Comparison of ENCODE assay signal across 8 cellular contexts in the genomic region with DNA sequence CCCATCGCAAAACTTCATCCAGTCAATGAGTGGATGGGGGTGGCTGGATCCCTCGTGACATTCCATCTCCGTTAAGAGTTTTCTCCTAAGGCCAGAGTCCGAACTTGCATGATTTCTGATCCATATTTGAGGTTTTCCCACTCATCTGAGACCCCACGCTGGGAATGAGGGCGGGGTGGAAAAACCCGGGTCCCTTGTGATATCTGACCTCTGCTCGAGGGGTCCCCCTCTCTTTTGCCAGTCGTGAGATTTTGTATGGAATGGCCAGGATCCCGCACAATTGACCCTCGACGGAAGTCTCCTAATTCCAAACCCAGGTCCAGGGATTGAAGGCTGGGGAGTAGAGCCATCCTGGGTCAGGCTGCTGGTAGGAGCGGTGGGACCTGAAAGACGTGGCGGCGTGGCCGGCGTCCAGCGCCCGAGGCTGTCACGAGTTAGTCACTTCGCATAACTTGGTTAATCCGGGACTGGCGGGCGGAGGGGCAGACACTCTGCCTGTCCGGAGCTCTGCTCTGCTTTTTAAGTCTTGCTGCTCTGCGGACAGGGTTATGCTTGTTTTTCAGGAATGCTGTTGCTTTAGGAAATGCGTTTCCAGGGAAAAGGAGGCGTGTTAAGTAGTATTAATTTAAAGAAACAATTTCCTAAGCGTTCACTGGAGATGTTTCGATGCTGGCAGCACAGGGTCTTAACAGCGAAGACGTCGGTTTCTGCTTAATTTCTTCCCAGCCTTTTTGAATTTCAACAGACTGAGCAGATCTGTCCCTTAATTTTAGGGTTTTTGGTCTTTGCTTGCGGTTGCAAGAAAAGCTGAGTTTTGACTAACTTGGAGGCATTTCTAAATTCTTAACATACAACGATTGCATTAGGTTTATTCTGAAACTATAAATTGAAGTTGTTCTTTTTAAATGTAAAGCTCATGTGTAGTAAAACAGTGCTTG. TPM values are rescaled to one million over a fixed set of nuclear protein-coding genes. Genes with fewer than 3 reads are reported as not detected.
DNase-seq lines count a peak whose midpoint lies in the region; ATAC-seq lines count a peak whose summit lies in the region.

No MANE protein-coding gene starts in this region.

- intact Hi-C loops in CD4-positive, alpha-beta memory T cell (cut with micrococcal nuclease): no loop called here

- peaks cover 38 to 63% (median 50%) of the 10 kb centered on the region in 4 donors for H3K4me1 Mint-ChIP-seq in CD4-positive, alpha-beta memory T cell
- peaks cover 50% of the 10 kb centered on the region for H3K4me1 Mint-ChIP-seq in stimulated activated effector memory CD8-positive, alpha-beta T cell treated with anti-CD3 and anti-CD28 coated beads, Interleukin-12 subunit alpha, Interleukin-12 subunit beta, amount 100 ng/mL, for 72 hours

- H3K27ac ChIP-seq in CD4-positive, alpha-beta memory T cell (ENCODE audit: low read depth, low read length): peak overlapping the region; percentile 94
- peak overlapping the region; percentile 87 for H3K27ac ChIP-seq in epithelial cell of prostate

- no peaks in the 10 kb centered on the region for H3K36me3 ChIP-seq in CD4-positive, alpha-beta memory T cell (ENCODE audit: insufficient read depth, low read length)

- no peaks in the 10 kb centered on the region for H3K27me3 Mint-ChIP-seq in CD4-positive, alpha-beta memory T cell

- DNase-seq in CD4-positive, alpha-beta memory T cell: peak in 3 of 5 donors; percentile 13 to 51 (median 18)
- DNase-seq in NAMALWA (ENCODE audit: low spot score) (peak; percentile 26), epithelial cell of prostate (ENCODE audit: low read depth, low spot score) (peak; percentile 49), midbrain (lab: John Stamatoyannopoulos, UW) (peak; percentile 51), NCI-H1436 (lab: John Stamatoyannopoulos, UW) (no peak)
- DNase-seq in activated CD8-positive, alpha-beta memory T cell treated with anti-CD3 and anti-CD28 coated beads, Interleukin-2, amount 50 U/mL, for 48 hours: peak; percentile 80
- peak; percentile 15 to 74 for DNase-seq in stimulated activated effector memory CD8-positive, alpha-beta T cell treated with anti-CD3 and anti-CD28 coated beads, Interleukin-12 subunit alpha, Interleukin-12 subunit beta, amount 100 ng/mL, for 72 hours (ENCODE audit: low spot score in 2 of 2)

- no peaks in the 10 kb centered on the region for H3K27me3 ChIP-seq in CD4-positive, alpha-beta memory T cell (ENCODE audit: insufficient read depth, low read length)

- H3K9me3 Mint-ChIP-seq in CD4-positive, alpha-beta memory T cell: no peaks in the 10 kb centered on the region
- no peaks in the 10 kb centered on the region for H3K9me3 Mint-ChIP-seq in stimulated activated effector memory CD8-positive, alpha-beta T cell treated with anti-CD3 and anti-CD28 coated beads, Interleukin-12 subunit alpha, Interleukin-12 subunit beta, amount 100 ng/mL, for 72 hours

- H3K4me3 ChIP-seq in CD4-positive, alpha-beta memory T cell (ENCODE audit: low read length in 2 of 2): peak overlapping the region; percentile 72 to 92

- H3K4me1 ChIP-seq in CD4-positive, alpha-beta memory T cell (ENCODE audit: insufficient read depth, low read length): peaks cover 64% of the 10 kb centered on the region

- H3K27ac Mint-ChIP-seq in CD4-positive, alpha-beta memory T cell: peak overlapping the region; percentile 95 to 99 (median 98)
- H3K27ac Mint-ChIP-seq in stimulated activated effector memory CD8-positive, alpha-beta T cell treated with anti-CD3 and anti-CD28 coated beads, Interleukin-12 subunit alpha, Interleukin-12 subunit beta, amount 100 ng/mL, for 72 hours: peak overlapping the region; percentile 99

- peak; percentile 35 for ATAC-seq in GM21515 (IDR thresholded peaks at IDR 0.05; ENCODE audit: unreplicated experiment)
- ATAC-seq in stimulated activated effector memory CD8-positive, alpha-beta T cell treated with anti-CD3 and anti-CD28 coated beads, Interleukin-12 subunit alpha, Interleukin-12 subunit beta, amount 100 ng/mL, for 72 hours: peak; percentile 52

- CTCF ChIA-PET in CD4-positive, alpha-beta memory T cell (lab: Charles Lee; ENCODE audit: partially characterized antibody): interaction anchor here (1.5 kb wide), 1 partner anchor 11 kb away, joined by 3 read pairs; no protein-coding TSS in a partner anchor

- peaks cover 0 to 23% of the 10 kb centered on the region in 2 donors for H3K36me3 Mint-ChIP-seq in CD4-positive, alpha-beta memory T cell
- H3K36me3 Mint-ChIP-seq in stimulated activated effector memory CD8-positive, alpha-beta T cell treated with anti-CD3 and anti-CD28 coated beads, Interleukin-12 subunit alpha, Interleukin-12 subunit beta, amount 100 ng/mL, for 72 hours: peaks cover 23% of the 10 kb centered on the region

- H3K4me3 Mint-ChIP-seq in CD4-positive, alpha-beta memory T cell: peak overlapping the region; percentile 95 to 99 (median 97)
- peak overlapping the region; percentile 97 for H3K4me3 Mint-ChIP-seq in stimulated activated effector memory CD8-positive, alpha-beta T cell treated with anti-CD3 and anti-CD28 coated beads, Interleukin-12 subunit alpha, Interleukin-12 subunit beta, amount 100 ng/mL, for 72 hours

- POLR2A ChIA-PET in CD4-positive, alpha-beta memory T cell (lab: Charles Lee; ENCODE audit: partially characterized antibody): no interaction called here

- no peaks in the 10 kb centered on the region for H3K9me3 ChIP-seq in CD4-positive, alpha-beta memory T cell (ENCODE audit: control insufficient read depth in 1 of 2, low read length in 2 of 2)

RNA-seq across cellular contexts. Expression of gene GOLGA4, which starts 1.0 kb away (rescaled TPM):
- total RNA-seq in CD4-positive, alpha-beta memory T cell: 10 to 100 TPM; 66.6 to 75.7 TPM
- 10 to 100 TPM in 1 of 2 donors, 1 to 10 TPM in 1; 2.4 to 39.5 TPM for polyA plus RNA-seq in CD4-positive, alpha-beta memory T cell
